ENCODE assay signal across 13 cellular contexts in the genomic region with DNA sequence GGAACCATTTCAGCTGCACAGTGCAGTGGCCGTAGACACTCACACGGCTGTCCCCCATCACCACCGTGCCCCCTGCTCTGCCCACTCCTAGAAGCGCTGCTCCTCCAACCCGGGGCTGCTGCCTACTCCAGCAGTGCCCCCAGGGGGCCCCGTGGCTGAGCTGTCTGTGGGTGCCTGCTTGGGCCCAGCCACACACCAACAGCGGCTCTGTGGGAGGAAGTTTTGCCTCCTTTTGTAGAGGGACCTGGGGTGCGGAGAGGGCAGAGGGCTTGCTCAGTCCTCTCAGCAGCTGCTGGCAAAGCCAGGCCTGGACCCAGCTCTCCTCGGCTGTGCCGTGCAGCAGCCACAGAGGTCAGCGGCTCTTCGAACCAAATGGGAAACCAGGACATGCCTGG.
"Had no signal": no experiment of that assay in that cellular context is flagged by ENCODE, and none has a peak within 500 bp of the region (broad histone marks: within the 10 kb centered on the region; RNA-seq: fewer than 3 reads in every experiment).

No MANE protein-coding gene starts in this region.

- H3K36me3 ChIP-seq: ovary, tibial artery, uterus had no signal

- ATAC-seq: activated CD8-positive, alpha-beta memory T cell treated with anti-CD3 and anti-CD28 coated beads, Interleukin-2, amount 10 ng/mL, durations not matched to agents 7 days and 5 days; stimulated activated naive B cell treated with anti-CD40 and anti-IgM and Interleukin-4, amounts not matched to agents 10 μg/mL and 1 μg/mL and 100 μg/mL, for 72 hours had no signal

- DNase-seq: activated CD4-positive, CD25-positive, alpha-beta regulatory T cell treated with anti-CD3 and anti-CD28 coated beads, Interleukin-2, amount 50 U/mL, for 72 hours; activated CD8-positive, alpha-beta memory T cell treated with anti-CD3 and anti-CD28 coated beads, Interleukin-2, amount 10 ng/mL, durations not matched to agents 7 days and 5 days; activated T-cell treated with anti-CD3 and anti-CD28 coated beads, Interleukin-2, amount 50 U/mL, for 24 hours; amygdala; cortex of kidney; effector CD4-positive, alpha-beta T cell; foreskin fibroblast; hippocampal formation; stimulated activated CD4-positive, alpha-beta T cell treated with anti-CD3 and anti-CD28 coated beads, Interleukin-4, amount 100 ng/mL, for 1 hour; stimulated activated naive B cell treated with anti-CD40 and anti-IgM and Interleukin-4, amounts not matched to agents 10 μg/mL and 1 μg/mL and 100 μg/mL, for 72 hours; uterus had no signal

- H3K4me1 ChIP-seq: tibial artery, uterus had no signal

- H3K27ac ChIP-seq: ovary, tibial artery, uterus had no signal

- H3K9me3 ChIP-seq: ovary, tibial artery, uterus had no signal

- H3K27me3 ChIP-seq: ovary had no signal

- H3K4me3 ChIP-seq: ovary, tibial artery, uterus had no signal
